ENCODE assay signal across 9 cellular contexts in the genomic region with DNA sequence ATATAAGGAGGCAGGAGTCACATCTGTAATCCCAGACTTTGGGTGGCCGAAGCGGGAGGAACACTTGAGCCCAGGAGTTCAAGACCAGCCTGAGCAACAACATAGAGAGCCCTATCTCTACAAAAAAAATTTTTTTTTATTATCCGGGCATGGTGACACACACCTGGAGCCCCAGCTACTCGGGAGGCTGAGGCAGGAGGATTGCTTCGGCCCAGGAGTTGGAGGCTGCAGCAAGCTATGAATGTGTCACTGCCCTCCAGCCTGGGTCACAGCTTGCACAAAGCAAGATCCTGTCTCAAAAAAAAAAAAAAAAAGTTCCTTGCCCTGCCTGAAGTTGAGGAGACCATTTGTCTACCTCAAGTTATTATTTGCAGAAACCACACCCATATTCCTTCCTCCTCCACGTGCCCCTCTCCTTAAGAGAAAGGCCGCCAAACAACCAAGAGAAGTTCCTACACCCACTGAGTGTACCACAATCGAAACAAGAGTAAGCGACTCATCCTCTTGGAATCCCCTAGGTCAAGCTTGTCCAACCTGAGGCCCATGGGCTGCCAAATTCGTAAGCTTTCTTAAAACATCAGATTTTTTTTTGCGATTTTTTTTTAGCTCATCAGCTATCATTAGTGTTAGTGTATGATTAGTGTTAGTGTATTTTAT. TPM values are rescaled to one million over a fixed set of nuclear protein-coding genes. Genes with fewer than 3 reads are reported as not detected.
DNase-seq lines count a peak whose midpoint lies in the region; ATAC-seq and TF ChIP-seq lines count a peak whose summit lies in the region.
"Had no signal": no experiment of that assay in that cellular context is flagged by ENCODE, and none has a peak within 500 bp of the region (broad histone marks: within the 10 kb centered on the region; RNA-seq: fewer than 3 reads in every experiment).

No MANE protein-coding gene starts in this region.

- H3K4me1 ChIP-seq in stomach = peaks cover 15 to 52% (median 41%) of the 10 kb centered on the region in 4 donors

- no peaks in the 10 kb centered on the region for H3K9me3 ChIP-seq in T-helper 17 cell (ENCODE audit: control insufficient read depth, low read length, poor library complexity, severe bottlenecking)
- no peaks in the 10 kb centered on the region for H3K9me3 ChIP-seq in stomach

- no peak for TF ChIP-seq POLR2A in stomach (IDR thresholded peaks at IDR 0.05)

- WGBS in stomach, 5 donors = 65 to 78% (median 73%) methylated on average over 11 of the region's 11 CpGs

- no peaks in the 10 kb centered on the region for H3K9me3 Mint-ChIP-seq in activated T-cell treated with anti-CD3 and anti-CD28 coated beads, Interleukin-2, amount 50 U/mL, for 24 hours

- H3K4me3 ChIP-seq in stomach = peak overlapping the region in 1 of 4 donors; percentile 95

- TF ChIP-seq EP300 in stomach (IDR thresholded peaks at IDR 0.05) = no peak

- H3K27me3 Mint-ChIP-seq in activated T-cell treated with anti-CD3 and anti-CD28 coated beads, Interleukin-2, amount 50 U/mL, for 24 hours = peaks cover 10% of the 10 kb centered on the region
- H3K27me3 Mint-ChIP-seq in T-helper 17 cell = no peaks in the 10 kb centered on the region

- peak overlapping the region; percentile 82 for H3K27ac Mint-ChIP-seq in activated T-cell treated with anti-CD3 and anti-CD28 coated beads, Interleukin-2, amount 50 U/mL, for 24 hours
- H3K27ac Mint-ChIP-seq in T-helper 17 cell = peak overlapping the region; percentile 21

- H3K4me1 Mint-ChIP-seq in activated T-cell treated with anti-CD3 and anti-CD28 coated beads, Interleukin-2, amount 50 U/mL, for 24 hours (ENCODE audit: low read depth) = peaks cover 48% of the 10 kb centered on the region
- peaks cover 27% of the 10 kb centered on the region for H3K4me1 Mint-ChIP-seq in T-helper 17 cell

- TF ChIP-seq CTCF in stomach (IDR thresholded peaks at IDR 0.05) = no peak

- peak overlapping the region in 3 of 5 donors; percentile 4 to 85 (median 85) for H3K27ac ChIP-seq in stomach

- DNase-seq in activated T-cell treated with anti-CD3 and anti-CD28 coated beads, Interleukin-2, amount 50 U/mL, for 24 hours = no peak
- DNase-seq in activated T-cell treated with anti-CD3 and anti-CD28 coated beads for 4 hours (no peak), T-helper 17 cell (no peak), fibroblast of the conjunctiva (ENCODE audit: low read depth) (peak; percentile 49), stomach (no peak), NOMO-1 treated with dmso at 0.1 percent for 144 hours (lab: John Stamatoyannopoulos, UW; ENCODE audit: unreplicated experiment) (no peak)
- DNase-seq: anterior cingulate cortex had no signal

- H3K4me3 Mint-ChIP-seq in activated T-cell treated with anti-CD3 and anti-CD28 coated beads, Interleukin-2, amount 50 U/mL, for 24 hours = peak overlapping the region; percentile 85
- peak overlapping the region; percentile 97 for H3K4me3 Mint-ChIP-seq in T-helper 17 cell

- H3K36me3 ChIP-seq in stomach = no peaks in the 10 kb centered on the region

- H3K36me3 Mint-ChIP-seq in activated T-cell treated with anti-CD3 and anti-CD28 coated beads, Interleukin-2, amount 50 U/mL, for 24 hours (ENCODE audit: low read depth) = peaks cover 20% of the 10 kb centered on the region
- H3K36me3 Mint-ChIP-seq in T-helper 17 cell (ENCODE audit: low read depth) = peaks cover 2% of the 10 kb centered on the region

- intact Hi-C loops in stomach (cut with DNase I; ENCODE audit: low total_unique reads) = loop anchor here (10.0 kb wide), 1 partner anchor 104 kb away; no protein-coding TSS in a partner anchor

- peaks cover 0 to 13% (median 0%) of the 10 kb centered on the region in 3 donors for H3K27me3 ChIP-seq in stomach

- ATAC-seq in T-helper 17 cell = no peak
- no peak for ATAC-seq in HG03442 (IDR thresholded peaks at IDR 0.05; ENCODE audit: unreplicated experiment)
- no peak for ATAC-seq in GM18867 (IDR thresholded peaks at IDR 0.05; ENCODE audit: unreplicated experiment)

RNA-seq across cellular contexts. Expression of gene ABCC4, which starts 2.2 kb away (rescaled TPM):
- total RNA-seq in T-helper 17 cell = 10 to 100 TPM in 1 of 2 donors, 1 to 10 TPM in 1; 6.3 to 14.2 TPM
- total RNA-seq in stomach = 10 to 100 TPM; 29.0 to 87.2 (median 32.5) TPM
- polyA plus RNA-seq in stomach = 1 to 10 TPM; 1.5 to 4.9 (median 3.9) TPM
